ENCODE assay signal across 9 cellular contexts in the genomic region with DNA sequence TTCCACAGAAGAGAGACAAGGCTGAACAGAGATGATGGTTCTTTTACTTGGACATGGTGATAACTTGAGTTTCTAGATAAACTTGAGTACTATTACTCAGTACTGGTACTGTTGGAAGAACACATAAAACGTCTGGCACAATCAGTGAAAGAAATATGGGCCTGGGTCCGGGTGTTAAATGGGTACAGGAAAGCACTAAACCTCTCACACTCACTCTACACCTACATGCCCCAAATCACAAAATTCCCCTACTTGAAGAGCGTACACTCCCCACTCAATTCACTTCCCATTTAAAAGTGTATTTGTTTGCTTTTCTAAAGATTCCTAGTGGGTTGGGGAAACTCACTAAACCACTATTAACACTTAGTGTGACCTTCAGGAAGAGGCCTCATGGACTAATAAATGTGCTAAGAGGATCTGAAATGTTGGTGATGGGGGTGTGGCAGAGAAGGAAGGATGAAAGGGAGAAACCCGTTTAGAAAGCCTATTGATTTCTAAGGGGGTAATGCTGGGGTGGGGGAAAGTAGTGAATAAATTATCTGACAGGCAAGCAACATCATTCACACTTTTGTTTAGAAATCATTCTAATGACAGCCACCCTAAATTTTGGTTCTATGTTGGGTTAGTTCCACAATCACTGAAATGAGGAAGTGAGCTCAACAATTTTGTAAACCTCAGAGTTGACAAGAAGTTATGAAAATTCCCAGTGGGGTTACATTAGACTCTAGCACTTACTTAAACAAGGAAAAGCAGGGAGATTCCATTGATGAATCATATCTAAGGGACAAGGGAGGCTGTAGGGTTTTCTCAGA.
DNase-seq lines count a peak whose midpoint lies in the region; ATAC-seq and TF ChIP-seq lines count a peak whose summit lies in the region.
"Had no signal": no experiment of that assay in that cellular context is flagged by ENCODE, and none has a peak within 500 bp of the region (broad histone marks: within the 10 kb centered on the region; RNA-seq: fewer than 3 reads in every experiment).

No MANE protein-coding gene starts in this region.

- H3F3A ChIP-seq in SK-N-SH (replicated peaks; ENCODE audit: insufficient read depth), result peaks cover 30% of the 10 kb centered on the region

- 75% methylated on average over 4 of the region's 4 CpGs for WGBS in SK-N-SH (ENCODE audit: low lambda C conversion rate)
- WGBS in transverse colon (ENCODE audit: low coverage in 1 of 2), 2 donors, result 53 to 73% methylated on average over 3 to 4 of the region's 4 CpGs
- 63 to 69% methylated on average over 4 of the region's 4 CpGs for WGBS in aorta, 2 donors

- no peak overlapping the region for H3K4me2 ChIP-seq in SK-N-SH

- H2AFZ ChIP-seq in SK-N-SH (ENCODE audit: low read depth), result no peak overlapping the region

- H3K4me1 ChIP-seq in SK-N-SH (ENCODE audit: control insufficient read depth in 1 of 2, insufficient read depth in 2 of 2, low read depth in 1 of 2, low read length in 1 of 2), result peaks cover 9 to 27% of the 10 kb centered on the region in 2 experiments
- peaks cover 12 to 73% (median 40%) of the 10 kb centered on the region in 4 donors for H3K4me1 ChIP-seq in transverse colon
- peaks cover 1 to 13% of the 10 kb centered on the region in 2 donors for H3K4me1 ChIP-seq in aorta (ENCODE audit: control insufficient read depth in 1 of 2, insufficient read depth in 2 of 2, low read length in 2 of 2)

- no peak for TF ChIP-seq POLR2A in transverse colon (IDR thresholded peaks at IDR 0.05)

- H3K27ac ChIP-seq in SK-N-SH (ENCODE audit: low read depth in 2 of 2, low read length in 1 of 2), result peak overlapping the region in 1 of 2 experiments; percentile 47; a peak in 2 of 4 replicates
- H3K27ac ChIP-seq in transverse colon, result peak overlapping the region; percentile 8 to 41 (median 36)
- no peak overlapping the region for H3K27ac ChIP-seq in aorta (ENCODE audit: low read depth in 1 of 2, low read length in 2 of 2)
- H3K27ac ChIP-seq: cardiac muscle cell had no signal

- no peak for TF ChIP-seq RAD21 in SK-N-SH (IDR thresholded peaks at IDR 0.05; ENCODE audit: low read length)

- no peaks in the 10 kb centered on the region for H3K9me2 ChIP-seq in SK-N-SH

- no peak overlapping the region for H3K9ac ChIP-seq in SK-N-SH

- no peaks in the 10 kb centered on the region for H3K36me3 ChIP-seq in SK-N-SH (replicated peaks in 1 of 2; ENCODE audit: control insufficient read depth in 1 of 2, insufficient read depth in 2 of 2, low read length in 1 of 2)
- no peaks in the 10 kb centered on the region for H3K36me3 ChIP-seq in transverse colon
- no peaks in the 10 kb centered on the region for H3K36me3 ChIP-seq in aorta (ENCODE audit: control insufficient read depth in 1 of 2, insufficient read depth in 2 of 2, low read length in 1 of 2)
- H3K36me3 ChIP-seq: cardiac muscle cell had no signal

- H3K9me3 ChIP-seq in SK-N-SH (no peaks in the 10 kb centered on the region), transverse colon (no peaks in the 10 kb centered on the region), aorta (ENCODE audit: control insufficient read depth, low read length) (no peaks in the 10 kb centered on the region)

- POLR2A ChIA-PET in SK-N-SH (lab: Yijun Ruan, JAX), result no interaction called here

- H3K4me3 ChIP-seq in SK-N-SH (ENCODE audit: low read depth in 2 of 2, low read length in 1 of 2) (no peak overlapping the region), transverse colon (no peak overlapping the region), aorta (ENCODE audit: low read length in 2 of 2) (no peak overlapping the region)
- H3K4me3 ChIP-seq: cardiac muscle cell had no signal

- ATAC-seq in SK-N-SH treated with all-trans-retinoic acid at 6 μM for 48 hours (no peak), HG03457 (IDR thresholded peaks at IDR 0.05; ENCODE audit: unreplicated experiment) (peak; percentile 22), HG02588 (IDR thresholded peaks at IDR 0.05; ENCODE audit: unreplicated experiment) (no peak), aorta (ENCODE audit: low FRiP score) (no peak)

- H4K20me1 ChIP-seq in SK-N-SH (ENCODE audit: insufficient read depth), result no peaks in the 10 kb centered on the region

- H3K79me2 ChIP-seq in SK-N-SH (ENCODE audit: insufficient read depth), result no peaks in the 10 kb centered on the region

- CTCF ChIA-PET in SK-N-SH (lab: Yijun Ruan, JAX), result no interaction called here

- no peaks in the 10 kb centered on the region for H3K27me3 ChIP-seq in SK-N-SH (ENCODE audit: insufficient read depth)
- no peaks in the 10 kb centered on the region for H3K27me3 ChIP-seq in transverse colon
- H3K27me3 ChIP-seq in aorta (ENCODE audit: control insufficient read depth in 1 of 2, insufficient read depth in 2 of 2, low read length in 1 of 2), result no peaks in the 10 kb centered on the region
- H3K27me3 ChIP-seq: cardiac muscle cell had no signal

- TF ChIP-seq CTCF in SK-N-SH (IDR thresholded peaks at IDR 0.05) (no peak), transverse colon (IDR thresholded peaks at IDR 0.05) (no peak)

- in situ Hi-C loops in transverse colon (cut with MboI; ENCODE audit: low pct_ligation_motif_present in 1 of 4, low pct_unique_long_range_greater_than_20kb in 1 of 4, low sequenced_read_pairs in 3 of 4), result loop anchor here in 1 of 4 donors (25.0 kb wide), 1 partner anchor 228 kb away; a partner anchor contains a TSS

- intact Hi-C loops in transverse colon (cut with DNase I; ENCODE audit: low total_unique reads) (no loop called here), aorta (cut with DNase I) (loop anchor here in 1 of 2 donors (10.0 kb wide), 2 partner anchors 220 to 1300 kb away; a partner anchor contains a TSS)

- no peak for DNase-seq in SK-N-SH
- DNase-seq in dermis blood vessel endothelial cell, result peak; percentile 29
- DNase-seq in transverse colon, result no peak
- DNase-seq in aorta, result no peak
- no peak for DNase-seq in iPS-NIHi11 (ENCODE audit: low spot score)

- TF ChIP-seq EP300 in SK-N-SH (IDR thresholded peaks at IDR 0.05; ENCODE audit: borderline replicate concordance in 1 of 2, low read depth in 1 of 2, low read length in 1 of 2) (no peak), transverse colon (IDR thresholded peaks at IDR 0.05; ENCODE audit: low read depth) (no peak)

TF ChIP-seq in SK-N-SH, 30 proteins besides CTCF, POLR2A, EP300 and RAD21:
- TF ChIP-seq SMC3 (IDR thresholded peaks at IDR 0.05; ENCODE audit: low read depth, low read length), result no peak
- 0 out of 2 replicates have a peak, but pooled peaks have one; percentile 8 for TF ChIP-seq FOSL2 (IDR thresholded peaks at IDR 0.05; ENCODE audit: borderline replicate concordance, low read depth)
- no peak for TF ChIP-seq FOXJ3 (CRISPR knock-in tag; IDR thresholded peaks at IDR 0.05)
- no peak for TF ChIP-seq ELF1 (IDR thresholded peaks at IDR 0.05)
- TF ChIP-seq GATA2 (CRISPR knock-in tag; IDR thresholded peaks at IDR 0.05), result no peak
- TF ChIP-seq, protein P1, sequence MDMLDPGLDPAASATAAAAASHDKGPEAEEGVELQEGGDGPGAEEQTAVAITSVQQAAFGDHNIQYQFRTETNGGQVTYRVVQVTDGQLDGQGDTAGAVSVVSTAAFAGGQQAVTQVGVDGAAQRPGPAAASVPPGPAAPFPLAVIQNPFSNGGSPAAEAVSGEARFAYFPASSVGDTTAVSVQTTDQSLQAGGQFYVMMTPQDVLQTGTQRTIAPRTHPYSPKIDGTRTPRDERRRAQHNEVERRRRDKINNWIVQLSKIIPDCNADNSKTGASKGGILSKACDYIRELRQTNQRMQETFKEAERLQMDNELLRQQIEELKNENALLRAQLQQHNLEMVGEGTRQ (IDR thresholded peaks at IDR 0.05; ENCODE audit: borderline replicate concordance, low read depth, low read length), result no peak
- no peak for TF ChIP-seq GABPA (IDR thresholded peaks at IDR 0.05; ENCODE audit: low read depth)
- TF ChIP-seq, protein P2, sequence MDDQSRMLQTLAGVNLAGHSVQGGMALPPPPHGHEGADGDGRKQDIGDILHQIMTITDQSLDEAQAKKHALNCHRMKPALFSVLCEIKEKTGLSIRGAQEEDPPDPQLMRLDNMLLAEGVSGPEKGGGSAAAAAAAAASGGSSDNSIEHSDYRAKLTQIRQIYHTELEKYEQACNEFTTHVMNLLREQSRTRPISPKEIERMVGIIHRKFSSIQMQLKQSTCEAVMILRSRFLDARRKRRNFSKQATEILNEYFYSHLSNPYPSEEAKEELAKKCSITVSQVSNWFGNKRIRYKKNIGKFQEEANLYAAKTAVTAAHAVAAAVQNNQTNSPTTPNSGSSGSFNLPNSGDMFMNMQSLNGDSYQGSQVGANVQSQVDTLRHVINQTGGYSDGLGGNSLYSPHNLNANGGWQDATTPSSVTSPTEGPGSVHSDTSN (IDR thresholded peaks at IDR 0.05), result no peak
- TF ChIP-seq RCOR1 (IDR thresholded peaks at IDR 0.05; ENCODE audit: low read length), result no peak
TF ChIP-seq in SK-N-SH: peak in this region for 1.

TF ChIP-seq in SK-N-SH treated with all-trans-retinoic acid at 6 μM for 48 hours, 23 proteins besides CTCF, POLR2A, EP300 and RAD21 (continues in another document):
- TF ChIP-seq ESRRG (CRISPR knock-in tag; IDR thresholded peaks at IDR 0.05) (no peak), CSDC2 (CRISPR knock-in tag; IDR thresholded peaks at IDR 0.05) (no peak), TOX (CRISPR knock-in tag; IDR thresholded peaks at IDR 0.05; ENCODE audit: borderline replicate concordance) (no peak), TCF4 (CRISPR knock-in tag; IDR thresholded peaks at IDR 0.05; ENCODE audit: borderline replicate concordance) (no peak), ZNF70 (CRISPR knock-in tag; IDR thresholded peaks at IDR 0.05) (no peak), PPARA (CRISPR knock-in tag; IDR thresholded peaks at IDR 0.05; ENCODE audit: borderline replicate concordance) (no peak)
- TF ChIP-seq, protein P3, sequence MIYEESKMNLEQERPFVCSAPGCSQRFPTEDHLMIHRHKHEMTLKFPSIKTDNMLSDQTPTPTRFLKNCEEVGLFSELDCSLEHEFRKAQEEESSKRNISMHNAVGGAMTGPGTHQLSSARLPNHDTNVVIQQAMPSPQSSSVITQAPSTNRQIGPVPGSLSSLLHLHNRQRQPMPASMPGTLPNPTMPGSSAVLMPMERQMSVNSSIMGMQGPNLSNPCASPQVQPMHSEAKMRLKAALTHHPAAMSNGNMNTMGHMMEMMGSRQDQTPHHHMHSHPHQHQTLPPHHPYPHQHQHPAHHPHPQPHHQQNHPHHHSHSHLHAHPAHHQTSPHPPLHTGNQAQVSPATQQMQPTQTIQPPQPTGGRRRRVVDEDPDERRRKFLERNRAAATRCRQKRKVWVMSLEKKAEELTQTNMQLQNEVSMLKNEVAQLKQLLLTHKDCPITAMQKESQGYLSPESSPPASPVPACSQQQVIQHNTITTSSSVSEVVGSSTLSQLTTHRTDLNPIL (CRISPR knock-in tag; IDR thresholded peaks at IDR 0.05; ENCODE audit: low read depth), result no peak

Comparison
In these comparisons a context has a peak if more than half of its experiments do, and no peak if none do; other contexts are left out.
1. H3K27ac ChIP-seq: peak in transverse colon (4 of 4); none in aorta (0 of 2).